In genomic region chr2:26850002-26850431, GRCh38 we compare ENCODE assay signal across 15 cellular contexts. TPM values are rescaled to one million over a fixed set of nuclear protein-coding genes. Genes with fewer than 3 reads are reported as not detected.
DNase-seq lines count a peak whose midpoint lies in the region; ATAC-seq and TF ChIP-seq lines count a peak whose summit lies in the region.
"Had no signal": no experiment of that assay in that cellular context is flagged by ENCODE, and none has a peak within 500 bp of the region (broad histone marks: within the 10 kb centered on the region; RNA-seq: fewer than 3 reads in every experiment).

No MANE protein-coding gene starts in this region.

- no peaks in the 10 kb centered on the region for H4K20me1 ChIP-seq in H9 (ENCODE audit: control insufficient read depth, insufficient read depth, insufficient read length)

- no peaks in the 10 kb centered on the region for H3K36me3 Mint-ChIP-seq in CD4-positive, CD25-positive, alpha-beta regulatory T cell
- H3K36me3 Mint-ChIP-seq in H9 (ENCODE audit: insufficient read depth in 1 of 3, low read depth in 3 of 3) = no peaks in the 10 kb centered on the region; a peak in 1 of 7 replicates
- peaks cover 0 to 2% (median 0%) of the 10 kb centered on the region in 3 donors for H3K36me3 Mint-ChIP-seq in naive thymus-derived CD8-positive, alpha-beta T cell
- H3K36me3 Mint-ChIP-seq: IgD-negative memory B cell had no signal

- H2BK15ac ChIP-seq in H9 (ENCODE audit: low read depth, low read length) = no peak overlapping the region

- no peak overlapping the region for H2BK120ac ChIP-seq in H9 (ENCODE audit: low read depth, low read length, poor library complexity, severe bottlenecking)

- no peak overlapping the region for H3K27ac Mint-ChIP-seq in CD4-positive, CD25-positive, alpha-beta regulatory T cell
- no peak overlapping the region for H3K27ac Mint-ChIP-seq in H9
- no peak overlapping the region for H3K27ac Mint-ChIP-seq in naive thymus-derived CD8-positive, alpha-beta T cell
- H3K27ac Mint-ChIP-seq: IgD-negative memory B cell; T-helper 2 cell treated with Interferon-gamma antibody and Interleukin-4, amounts not matched to agents 5 μg/mL and 100 μg/mL, for 36 hours had no signal

- H3K79me1 ChIP-seq in H9 (ENCODE audit: insufficient read depth, low read depth, low read length, poor library complexity, severe bottlenecking) = no peaks in the 10 kb centered on the region

- peak overlapping the region; percentile 68 for H3K4me2 ChIP-seq in H9 (ENCODE audit: insufficient read depth, insufficient read length, low read length)

- H3K27me3 Mint-ChIP-seq in CD4-positive, CD25-positive, alpha-beta regulatory T cell = peaks cover 73% of the 10 kb centered on the region
- peaks cover 92% of the 10 kb centered on the region for H3K27me3 Mint-ChIP-seq in H9 (ENCODE audit: low read depth)
- peaks cover 24 to 57% (median 49%) of the 10 kb centered on the region in 5 donors for H3K27me3 Mint-ChIP-seq in naive thymus-derived CD8-positive, alpha-beta T cell

- no peak overlapping the region for H3K14ac ChIP-seq in H9 (ENCODE audit: insufficient read depth, low read length)

- no peak overlapping the region for H2BK5ac ChIP-seq in H9 (ENCODE audit: insufficient read length, low read length)

- H3T11ph ChIP-seq in H9 (ENCODE audit: low read length) = no peak overlapping the region

- H3K4me3 ChIP-seq in CD4-positive, CD25-positive, alpha-beta regulatory T cell (ENCODE audit: low read depth, low read length) = no peak overlapping the region

- POLR2A ChIA-PET in naive thymus-derived CD8-positive, alpha-beta T cell (lab: Charles Lee) = interaction anchor here (0.5 kb wide), 1 partner anchor 275 kb away, joined by 4 read pairs; no protein-coding TSS in a partner anchor

- H3K23ac ChIP-seq in H9 (ENCODE audit: insufficient read length, low read depth, low read length) = no peak overlapping the region

- no peak overlapping the region for H3K4ac ChIP-seq in H9 (ENCODE audit: low read depth, low read length)

- H3K4me3 Mint-ChIP-seq in CD4-positive, CD25-positive, alpha-beta regulatory T cell = peak overlapping the region; percentile 15 to 80 (median 48)
- peak overlapping the region; percentile 26 to 78; a peak in 4 of 5 replicates for H3K4me3 Mint-ChIP-seq in H9
- peak overlapping the region; percentile 13 to 66 (median 40) for H3K4me3 Mint-ChIP-seq in naive thymus-derived CD8-positive, alpha-beta T cell
- H3K4me3 Mint-ChIP-seq: T-helper 2 cell treated with Interferon-gamma antibody and Interleukin-4, amounts not matched to agents 5 μg/mL and 100 μg/mL, for 36 hours had no signal

- TF ChIP-seq CTCF in H9 (conservative IDR thresholded peaks at IDR 0.05) = no peak

- no peak overlapping the region for H3K9ac ChIP-seq in H9 (ENCODE audit: extremely low read depth, insufficient read length, low read length)

- H3K36me3 ChIP-seq in CD4-positive, CD25-positive, alpha-beta regulatory T cell (ENCODE audit: control insufficient read depth, insufficient read depth, low read length) = no peaks in the 10 kb centered on the region

- H4K8ac ChIP-seq in H9 (replicated peaks; ENCODE audit: insufficient read length, low read depth, low read length) = no peak overlapping the region

- no peak for ATAC-seq in CD4-positive, CD25-positive, alpha-beta regulatory T cell (ENCODE audit: low read depth in 2 of 2)
- ATAC-seq in naive thymus-derived CD8-positive, alpha-beta T cell = no peak
- ATAC-seq in GM19467 (IDR thresholded peaks at IDR 0.05; ENCODE audit: unreplicated experiment) = no peak
- ATAC-seq: foreskin keratinocyte had no signal

- no peak overlapping the region for H4K91ac ChIP-seq in H9 (ENCODE audit: insufficient read length, low read depth, low read length)

- no peak overlapping the region for H4K5ac ChIP-seq in H9 (ENCODE audit: insufficient read length, low read depth, low read length)

- H3K18ac ChIP-seq in H9 (ENCODE audit: insufficient read length, low read depth, low read length) = no peak overlapping the region

- peaks cover 23% of the 10 kb centered on the region for H3K23me2 ChIP-seq in H9 (ENCODE audit: insufficient read length, low read depth, low read length, poor library complexity, severe bottlenecking)

- no peak for DNase-seq in CD4-positive, CD25-positive, alpha-beta regulatory T cell
- DNase-seq in H9 = no peak
- DNase-seq in caudate nucleus (lab: John Stamatoyannopoulos, UW) = peak in 6 of 61 donors; percentile 4 to 38 (median 19)
- peak in 1 of 10 donors; percentile 6 for DNase-seq in naive thymus-derived CD8-positive, alpha-beta T cell
- no peak for DNase-seq in midbrain (lab: John Stamatoyannopoulos, UW)
- no peak for DNase-seq in NCI-H1694 (lab: John Stamatoyannopoulos, UW)
- DNase-seq in dermis blood vessel endothelial cell = no peak
- DNase-seq: foreskin keratinocyte, NCI-H2029 treated with DMSO at 0.1 percent for 48 hours had no signal

- peaks cover 0 to 17% (median 7%) of the 10 kb centered on the region in 4 donors for H3K4me1 Mint-ChIP-seq in CD4-positive, CD25-positive, alpha-beta regulatory T cell
- H3K4me1 Mint-ChIP-seq in H9 = peaks cover 7 to 24% of the 10 kb centered on the region in 2 experiments; a peak in 3 of 4 replicates
- H3K4me1 Mint-ChIP-seq in naive thymus-derived CD8-positive, alpha-beta T cell = peaks cover 11 to 28% (median 21%) of the 10 kb centered on the region in 4 donors

- H3K27me3 ChIP-seq in CD4-positive, CD25-positive, alpha-beta regulatory T cell (ENCODE audit: control insufficient read depth, insufficient read depth, low read length) = peaks cover 38% of the 10 kb centered on the region
- H3K27me3 ChIP-seq in H9 (ENCODE audit: insufficient read depth, low read length) = peaks cover 33% of the 10 kb centered on the region

- H2AK5ac ChIP-seq in H9 (ENCODE audit: insufficient read length, low read length) = no peak overlapping the region

- no peak overlapping the region for H2AFZ ChIP-seq in H9 (ENCODE audit: low read length)

- H3K56ac ChIP-seq in H9 (ENCODE audit: insufficient read length, low read depth, low read length) = no peak overlapping the region

- WGBS in H9 (ENCODE audit: extremely low coverage, insufficient read length, low lambda C conversion rate) = no CpG with 5 or more reads among the region's 25 CpGs

- no peak overlapping the region for H2BK20ac ChIP-seq in H9 (ENCODE audit: low read depth, low read length, poor library complexity, severe bottlenecking)

- no peak overlapping the region for H2BK12ac ChIP-seq in H9 (ENCODE audit: insufficient read length, low read depth, low read length)

- no peaks in the 10 kb centered on the region for H3K9me3 Mint-ChIP-seq in CD4-positive, CD25-positive, alpha-beta regulatory T cell
- no peaks in the 10 kb centered on the region for H3K9me3 Mint-ChIP-seq in H9
- H3K9me3 Mint-ChIP-seq in naive thymus-derived CD8-positive, alpha-beta T cell = no peaks in the 10 kb centered on the region
- H3K9me3 Mint-ChIP-seq: IgD-negative memory B cell; T-helper 2 cell treated with Interferon-gamma antibody and Interleukin-4, amounts not matched to agents 5 μg/mL and 100 μg/mL, for 36 hours had no signal

- no peak overlapping the region for H3K27ac ChIP-seq in CD4-positive, CD25-positive, alpha-beta regulatory T cell (ENCODE audit: insufficient read depth, low read length, poor library complexity, severe bottlenecking)
- H3K27ac ChIP-seq in H9 (ENCODE audit: insufficient read length, low read depth, low read length) = no peak overlapping the region
- peak overlapping the region; percentile 19 for H3K27ac ChIP-seq in caudate nucleus (ENCODE audit: low read depth, low read length)
- H3K27ac ChIP-seq: foreskin keratinocyte had no signal

- no peaks in the 10 kb centered on the region for H3K79me2 ChIP-seq in H9 (ENCODE audit: insufficient read depth, low read length)

- H3K4me1 ChIP-seq in CD4-positive, CD25-positive, alpha-beta regulatory T cell (ENCODE audit: control insufficient read depth, insufficient read depth, low read length, poor library complexity, severe bottlenecking) = peaks cover 39% of the 10 kb centered on the region
- no peaks in the 10 kb centered on the region for H3K4me1 ChIP-seq in H9 (ENCODE audit: insufficient read depth, low read length)
- H3K4me1 ChIP-seq: foreskin keratinocyte had no signal

- H3K9me3 ChIP-seq in CD4-positive, CD25-positive, alpha-beta regulatory T cell (ENCODE audit: control insufficient read depth in 2 of 2, low read length in 2 of 2) = no peaks in the 10 kb centered on the region
- no peaks in the 10 kb centered on the region for H3K9me3 ChIP-seq in H9 (ENCODE audit: control insufficient read depth, low read depth, low read length)

RNA-seq across cellular contexts. Expression of gene DPYSL5, which starts 2.1 kb away (rescaled TPM):
- total RNA-seq in CD4-positive, CD25-positive, alpha-beta regulatory T cell = not detected
- not detected for polyA plus RNA-seq in CD4-positive, CD25-positive, alpha-beta regulatory T cell
- total RNA-seq in H9 (2021) = 6.4 and 6.9 TPM in 2 replicates
- not detected for total RNA-seq in naive thymus-derived CD8-positive, alpha-beta T cell
- not detected for polyA plus RNA-seq in naive thymus-derived CD8-positive, alpha-beta T cell
- not detected in 2 replicates for total RNA-seq in dermis blood vessel endothelial cell
- total RNA-seq: activated CD8-positive, alpha-beta memory T cell treated with anti-CD3 and anti-CD28 coated beads for 36 hours; foreskin keratinocyte; liver; posterior vena cava had no signal
- polyA plus RNA-seq: foreskin keratinocyte, IgD-negative memory B cell, liver had no signal
